Comparison of ENCODE assay signal across 21 cellular contexts in the genomic region with DNA sequence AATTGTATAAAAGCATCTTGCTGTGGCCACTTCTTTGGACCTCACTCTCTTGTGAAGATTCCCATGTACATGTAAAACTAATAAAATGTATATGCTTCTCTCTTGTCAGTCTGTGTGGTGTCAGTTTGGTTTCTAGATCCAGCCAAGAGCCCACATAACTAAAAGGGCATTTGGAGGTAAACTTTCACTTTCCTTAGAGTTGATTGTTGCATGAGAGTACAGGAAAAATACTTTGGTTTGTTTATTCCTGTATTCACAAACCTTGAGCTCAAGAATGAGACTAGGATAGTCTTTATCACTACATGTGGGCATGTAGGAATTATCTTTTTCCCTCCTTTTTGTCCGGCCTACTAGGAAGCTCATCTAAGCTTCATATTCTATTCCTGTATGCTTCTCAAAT. TPM values are rescaled to one million over a fixed set of nuclear protein-coding genes. Genes with fewer than 3 reads are reported as not detected.
A peak's percentile ranks its signal among the peaks of the same experiment; 100 is the strongest.
DNase-seq lines count a peak whose midpoint lies in the region; ATAC-seq and TF ChIP-seq lines count a peak whose summit lies in the region.
"Had no signal": no experiment of that assay in that cellular context is flagged by ENCODE, and none has a peak within 500 bp of the region (broad histone marks: within the 10 kb centered on the region; RNA-seq: fewer than 3 reads in every experiment).

No MANE protein-coding gene starts in this region.

- H2BK12ac ChIP-seq in trophoblast cell (ENCODE audit: low read length) = no peak overlapping the region

- peak; percentile 60 for ATAC-seq in GM19351 (IDR thresholded peaks at IDR 0.05; ENCODE audit: unreplicated experiment)
- peak; percentile 65 for ATAC-seq in GM21825 (IDR thresholded peaks at IDR 0.05; ENCODE audit: unreplicated experiment)
- peak; percentile 75 for ATAC-seq in HG03432 (IDR thresholded peaks at IDR 0.05; ENCODE audit: unreplicated experiment)
- ATAC-seq in left lobe of liver = peak; percentile 33
- no peak for ATAC-seq in omental fat pad (ENCODE audit: low FRiP score)
- ATAC-seq: activated CD4-positive, alpha-beta T cell treated with anti-CD3 and anti-CD28 coated beads for 36 hours; naive thymus-derived CD4-positive, alpha-beta T cell; SK-N-SH treated with all-trans-retinoic acid at 6 μM for 48 hours; stimulated activated naive CD8-positive, alpha-beta T cell treated with anti-CD3 and anti-CD28 coated beads, Interleukin-15, amount 100 ng/mL, for 72 hours; upper lobe of right lung had no signal

- no peak overlapping the region for H3K4ac ChIP-seq in trophoblast cell (ENCODE audit: low read depth, low read length)

- no peak overlapping the region for H3K18ac ChIP-seq in trophoblast cell (ENCODE audit: low read length)

- peaks cover 0 to 4% of the 10 kb centered on the region in 2 experiments for H3K36me3 ChIP-seq in trophoblast cell (ENCODE audit: control insufficient read depth in 1 of 2, insufficient read depth in 2 of 2, low read length in 2 of 2)

- H3K79me2 ChIP-seq in trophoblast cell (ENCODE audit: control insufficient read depth, insufficient read depth, low read length, poor library complexity) = no peaks in the 10 kb centered on the region

- H2AFZ ChIP-seq in trophoblast cell (ENCODE audit: insufficient read depth, low read length, poor library complexity) = no peak overlapping the region
- H2AFZ ChIP-seq: GM23248 had no signal

- H3K4me2 ChIP-seq in trophoblast cell (ENCODE audit: low read length) = no peak overlapping the region

- no peak for TF ChIP-seq CTCF in omental fat pad (IDR thresholded peaks at IDR 0.05)

- no peak for DNase-seq in left lobe of liver (ENCODE audit: low spot score)
- no peak for DNase-seq in omental fat pad (ENCODE audit: low spot score)
- no peak for DNase-seq in SW480 (ENCODE audit: low spot score)
- no peak for DNase-seq in trophoblast cell
- DNase-seq: activated CD4-positive, alpha-beta T cell treated with anti-CD3 and anti-CD28 coated beads for 36 hours; GM23248; hypothalamus; KBM-7; mesendoderm; naive thymus-derived CD4-positive, alpha-beta T cell; NCI-H1092 treated with DMSO at 0.1 percent for 48 hours; NCI-H2029 treated with DMSO at 0.1 percent for 48 hours; posterior cingulate gyrus; RPMI8226; stimulated activated naive CD8-positive, alpha-beta T cell treated with anti-CD3 and anti-CD28 coated beads, Interleukin-15, amount 100 ng/mL, for 72 hours; upper lobe of right lung had no signal

- H3K9ac ChIP-seq in trophoblast cell (ENCODE audit: low read length) = no peak overlapping the region
- H3K9ac ChIP-seq: GM23248 had no signal

- no peak overlapping the region for H2BK120ac ChIP-seq in trophoblast cell (ENCODE audit: insufficient read depth, low read length, poor library complexity)

- no peak overlapping the region for H2BK5ac ChIP-seq in trophoblast cell (ENCODE audit: low read depth, low read length, poor library complexity)

- H3K9me3 ChIP-seq in trophoblast cell (ENCODE audit: insufficient read depth, low read depth, low read length) = no peaks in the 10 kb centered on the region
- H3K9me3 ChIP-seq: upper lobe of right lung had no signal

- no peak overlapping the region for H3K23ac ChIP-seq in trophoblast cell (ENCODE audit: low read length)

- no CpG with 5 or more reads among the region's 1 CpG for WGBS in trophoblast cell (ENCODE audit: extremely low coverage, insufficient coverage, insufficient read length)

- H3K14ac ChIP-seq in trophoblast cell (ENCODE audit: low read length) = no peak overlapping the region

- H3K4me3 ChIP-seq in trophoblast cell (ENCODE audit: low read depth, low read length) = no peak overlapping the region
- H3K4me3 ChIP-seq: GM23248, upper lobe of right lung had no signal

- H4K12ac ChIP-seq in trophoblast cell (ENCODE audit: low read depth, low read length) = no peak overlapping the region

- H3K4me1 ChIP-seq in trophoblast cell (ENCODE audit: control insufficient read depth in 1 of 2, insufficient read depth in 2 of 2, low read length in 2 of 2) = peaks cover 0 to 3% of the 10 kb centered on the region in 2 experiments
- H3K4me1 ChIP-seq: upper lobe of right lung had no signal

- H3K27ac ChIP-seq in trophoblast cell (ENCODE audit: low read depth, low read length) = no peak overlapping the region
- H3K27ac ChIP-seq: epithelial cell of prostate, GM23248, upper lobe of right lung had no signal

- H3K79me1 ChIP-seq in trophoblast cell (ENCODE audit: low read length) = no peaks in the 10 kb centered on the region

- H4K91ac ChIP-seq in trophoblast cell (ENCODE audit: low read depth, low read length) = no peak overlapping the region

- H2AK5ac ChIP-seq in trophoblast cell (ENCODE audit: low read length) = no peak overlapping the region

- H4K8ac ChIP-seq in trophoblast cell (ENCODE audit: low read depth, low read length) = no peak overlapping the region

- H3K27me3 ChIP-seq in trophoblast cell (ENCODE audit: insufficient read depth, low read length) = no peaks in the 10 kb centered on the region
- H3K27me3 ChIP-seq: upper lobe of right lung had no signal

RNA-seq across cellular contexts. Expression of gene KCTD3, which starts 50.9 kb away (rescaled TPM):
- total RNA-seq in left lobe of liver = 35.2 TPM
- total RNA-seq in omental fat pad = 10 to 100 TPM; 41.8 to 84.5 (median 49.1) TPM
- 20.6 and 21.5 TPM in 2 replicates for polyA plus RNA-seq in trophoblast cell (2013)
